In genomic region chr3:27531193-27531751, GRCh38 we compare ENCODE assay signal across 1 cellular context.
TF ChIP-seq lines count a peak whose summit lies in the region.
"Not testable (repeated sequence)": the region's sequence is repeated elsewhere in the genome, so short reads cannot be mapped to it uniquely, and the experiment has no call there.

No MANE protein-coding gene starts in this region.

TF ChIP-seq in HepG2, 621 proteins besides CTCF, POLR2A, EP300 and RAD21 (continued from another document):
- not testable (repeated sequence) for TF ChIP-seq SOX13 (IDR thresholded peaks at IDR 0.05); USF2 (IDR thresholded peaks at IDR 0.05; ENCODE audit: low read depth, low read length)
- TF ChIP-seq SOX13 (CRISPR knock-in tag; conservative IDR thresholded peaks at IDR 0.05 in 1 of 2, IDR thresholded peaks at IDR 0.05 in 1 of 2) (peak in 1 of 2 experiments; percentile 68; a peak in 1 of 4 replicates), USF2 (CRISPR knock-in tag; IDR thresholded peaks at IDR 0.05; ENCODE audit: borderline replicate concordance) (0 out of 2 replicates have a peak, but pooled peaks have one; percentile 27), ZMYM3 (CRISPR knock-in tag; IDR thresholded peaks at IDR 0.05) (0 out of 2 replicates have a peak, but pooled peaks have one; percentile 16), HDAC2 (CRISPR knock-in tag; IDR thresholded peaks at IDR 0.05) (0 out of 2 replicates have a peak, but pooled peaks have one; percentile 19)
TF ChIP-seq in HepG2: peak in this region for 37; not testable (repeated sequence) for 584.
